ENCODE assay signal across 8 cellular contexts in genomic region chr22:18077639-18078328, GRCh38. TPM values are rescaled to one million over a fixed set of nuclear protein-coding genes. Genes with fewer than 3 reads are reported as not detected.
DNase-seq lines count a peak whose midpoint lies in the region; ATAC-seq and TF ChIP-seq lines count a peak whose summit lies in the region.

Gene PEX26, plus strand, starts transcription at chr22:18077990. Its CDS starts 387 bp downstream, at chr22:18078377.

- H3K27ac Mint-ChIP-seq in activated CD4-positive, alpha-beta memory T cell treated with anti-CD3 and anti-CD28 coated beads, Interleukin-2, amount 10 ng/mL, durations not matched to agents 7 days and 5 days: peak within 1 kb of the TSS; percentile 93

- H3K27me3 Mint-ChIP-seq in activated CD4-positive, alpha-beta memory T cell treated with anti-CD3 and anti-CD28 coated beads, Interleukin-2, amount 10 ng/mL, durations not matched to agents 7 days and 5 days: no peaks in the 10 kb centered on the region

- TF ChIP-seq CTCF in C4-2B (conservative IDR thresholded peaks at IDR 0.05): no peak
- no peak for TF ChIP-seq CTCF in lower leg skin (IDR thresholded peaks at IDR 0.05)

- H3K9me3 Mint-ChIP-seq in activated CD4-positive, alpha-beta memory T cell treated with anti-CD3 and anti-CD28 coated beads, Interleukin-2, amount 10 ng/mL, durations not matched to agents 7 days and 5 days: no peaks in the 10 kb centered on the region

- intact Hi-C loops in lower leg skin (cut with DNase I; ENCODE audit: low total_unique reads): loop anchor here (2.0 kb wide), 1 partner anchor 247 kb away; no protein-coding TSS in a partner anchor

- H3K4me1 Mint-ChIP-seq in activated CD4-positive, alpha-beta memory T cell treated with anti-CD3 and anti-CD28 coated beads, Interleukin-2, amount 10 ng/mL, durations not matched to agents 7 days and 5 days: peaks cover 54% of the 10 kb centered on the region

- peak; percentile 72 for DNase-seq in NCI-H82 treated with DMSO at 0.1 percent for 48 hours (lab: John Stamatoyannopoulos, UW; ENCODE audit: unreplicated experiment)
- peak; percentile 97 for DNase-seq in activated CD4-positive, alpha-beta memory T cell treated with anti-CD3 and anti-CD28 coated beads, Interleukin-2, amount 10 ng/mL, durations not matched to agents 7 days and 5 days
- peak; percentile 95 to 99 for DNase-seq in lower leg skin (ENCODE audit: low spot score in 2 of 2)
- peak; percentile 87 to 93 for DNase-seq in stimulated activated CD4-positive, alpha-beta T cell treated with anti-CD3 and anti-CD28 coated beads, Interleukin-4, amount 100 ng/mL, for 48 hours (ENCODE audit: low read depth in 2 of 2)

- CTCF ChIA-PET in activated CD4-positive, alpha-beta memory T cell treated with anti-CD3 and anti-CD28 coated beads, Interleukin-2, amount 10 ng/mL, durations not matched to agents 7 days and 5 days (lab: Charles Lee): interaction anchor here (0.6 to 6.1 kb wide), 13 partner anchors 9 to 520 kb away, joined by 3 to 89 read pairs (median 5); partner anchors contain the start of genes MICAL3 and USP18

- peak within 1 kb of the TSS; percentile 98 to 100 for H3K4me3 ChIP-seq in duodenal mucosa (ENCODE audit: low read depth in 1 of 2, low read length in 2 of 2)
- peak within 1 kb of the TSS; percentile 98 for H3K4me3 ChIP-seq in lower leg skin (ENCODE audit: low read depth, poor library complexity, severe bottlenecking)

- H3K36me3 Mint-ChIP-seq in activated CD4-positive, alpha-beta memory T cell treated with anti-CD3 and anti-CD28 coated beads, Interleukin-2, amount 10 ng/mL, durations not matched to agents 7 days and 5 days (ENCODE audit: low read depth): peaks cover 41% of the 10 kb centered on the region

- no peaks in the 10 kb centered on the region for H3K9me3 ChIP-seq in duodenal mucosa (ENCODE audit: control insufficient read depth in 1 of 2, low read length in 2 of 2)

- ATAC-seq in GM19372 (IDR thresholded peaks at IDR 0.05; ENCODE audit: low read depth, unreplicated experiment): peak; percentile 92
- peak; percentile 67 for ATAC-seq in HG03558 (IDR thresholded peaks at IDR 0.05; ENCODE audit: extremely low read depth, unreplicated experiment)

- peaks cover 14 to 31% of the 10 kb centered on the region in 2 donors for H3K36me3 ChIP-seq in duodenal mucosa (ENCODE audit: control insufficient read depth in 1 of 2, insufficient read depth in 2 of 2, low read length in 2 of 2)

- TF ChIP-seq POLR2A in lower leg skin (IDR thresholded peaks at IDR 0.05): no peak

- whole genome bisulfite sequencing in lower leg skin, 2 donors: 1 to 2% methylated on average over 23 to 37 of the region's 50 CpGs

- H3K27ac ChIP-seq in C4-2B (peak within 1 kb of the TSS; percentile 84), duodenal mucosa (ENCODE audit: low read depth, low read length) (peak within 1 kb of the TSS; percentile 57)

- H3K4me3 Mint-ChIP-seq in activated CD4-positive, alpha-beta memory T cell treated with anti-CD3 and anti-CD28 coated beads, Interleukin-2, amount 10 ng/mL, durations not matched to agents 7 days and 5 days: peak within 1 kb of the TSS; percentile 93

- peaks cover 15 to 37% of the 10 kb centered on the region in 2 donors for H3K4me1 ChIP-seq in duodenal mucosa (ENCODE audit: control insufficient read depth in 1 of 2, insufficient read depth in 2 of 2, low read length in 2 of 2)

- POLR2A ChIA-PET in activated CD4-positive, alpha-beta memory T cell treated with anti-CD3 and anti-CD28 coated beads, Interleukin-2, amount 10 ng/mL, durations not matched to agents 7 days and 5 days (lab: Charles Lee): interaction anchor here (0.7 to 4.9 kb wide), 26 partner anchors 13 to 448 kb away, joined by 3 to 72 read pairs (median 4); partner anchors contain the start of genes BCL2L13, BID and USP18

- H3K9ac ChIP-seq in duodenal mucosa (ENCODE audit: low read depth in 1 of 2, low read length in 2 of 2): peak within 1 kb of the TSS; percentile 99

- H3K27me3 ChIP-seq in duodenal mucosa (ENCODE audit: control insufficient read depth in 1 of 2, insufficient read depth in 2 of 2, low read length in 2 of 2): no peaks in the 10 kb centered on the region

RNA-seq across cellular contexts. Expression of gene PEX26, which starts in this region (rescaled TPM):
- 10 to 100 TPM; 35.5 to 35.9 TPM for total RNA-seq in activated CD4-positive, alpha-beta memory T cell treated with anti-CD3 and anti-CD28 coated beads, Interleukin-2, amount 10 ng/mL, durations not matched to agents 7 days and 5 days
- 10 to 100 TPM; 23.1 to 31.0 (median 24.8) TPM for total RNA-seq in lower leg skin

Comparison
In these comparisons a context has a peak if more than half of its experiments do, and no peak if none do; other contexts are left out.
1. Peak in every context shown above with its lines: DNase-seq, ATAC-seq, H3K4me3 ChIP-seq and H3K27ac ChIP-seq.